Comparison of ENCODE assay signal across 20 cellular contexts in genomic region chr5:76626738-76627137, GRCh38. TPM values are rescaled to one million over a fixed set of nuclear protein-coding genes. Genes with fewer than 3 reads are reported as not detected.
DNase-seq lines count a peak whose midpoint lies in the region; ATAC-seq and TF ChIP-seq lines count a peak whose summit lies in the region.
"Had no signal": no experiment of that assay in that cellular context is flagged by ENCODE, and none has a peak within 500 bp of the region (broad histone marks: within the 10 kb centered on the region; RNA-seq: fewer than 3 reads in every experiment).

No MANE protein-coding gene starts in this region.

- H3K79me1 ChIP-seq in mesendoderm (ENCODE audit: low read length), result no peaks in the 10 kb centered on the region

- POLR2A ChIA-PET in T-cell (lab: Charles Lee), result interaction anchor here in 1 of 2 donors (0.6 kb wide), 1 partner anchor 43 kb away, joined by 4 read pairs; no protein-coding TSS in a partner anchor

- H3K4ac ChIP-seq in mesendoderm (ENCODE audit: low read depth, low read length), result no peak overlapping the region

- H2AFZ ChIP-seq in Karpas-422 (ENCODE audit: low read length) (no peak overlapping the region), hepatocyte (no peak overlapping the region)

- WGBS in mesendoderm (ENCODE audit: extremely low coverage, insufficient coverage, low lambda C conversion rate), result no CpG with 5 or more reads among the region's 6 CpGs
- WGBS in hepatocyte (ENCODE audit: low lambda C conversion rate, missing lambda C conversion rate), result 93% methylated on average over 6 of the region's 6 CpGs

- no peak overlapping the region for H3K4me3 Mint-ChIP-seq in T-helper 1 cell treated with Interleukin-12 subunit alpha and Interleukin-12 subunit beta and Interleukin-4 antibody, amounts not matched to agents 30 μg/mL and 1 μg/mL, for 36 hours
- H3K4me3 Mint-ChIP-seq in T-cell, result no peak overlapping the region
- H3K4me3 Mint-ChIP-seq: stimulated activated naive B cell treated with anti-CD40 and anti-IgM and Interleukin-4, amounts not matched to agents 10 μg/mL and 1 μg/mL and 100 μg/mL, for 72 hours; type B pancreatic cell had no signal

- H3K18ac ChIP-seq in mesendoderm (ENCODE audit: low read length), result no peak overlapping the region

- peaks cover 15% of the 10 kb centered on the region for H3K4me1 Mint-ChIP-seq in T-helper 1 cell treated with Interleukin-12 subunit alpha and Interleukin-12 subunit beta and Interleukin-4 antibody, amounts not matched to agents 30 μg/mL and 1 μg/mL, for 36 hours (ENCODE audit: low read depth)
- peaks cover 21 to 27% (median 21%) of the 10 kb centered on the region in 3 donors for H3K4me1 Mint-ChIP-seq in T-cell

- DNase-seq in T-helper 1 cell (no peak), T-cell (peak in 4 of 34 experiments; percentile 1 to 17 (median 5)), mesendoderm (no peak), RPMI8226 (no peak), Karpas-422 (no peak), hepatocyte (ENCODE audit: low spot score) (no peak)
- DNase-seq: 8988T; activated CD4-positive, alpha-beta T cell treated with anti-CD3 and anti-CD28 coated beads for 4 hours; DMS79; mammary epithelial cell; MM.1S; naive B cell; NCI-H2029 treated with DMSO at 0.1 percent for 48 hours; SHP77; stimulated activated naive B cell treated with anti-CD40 and anti-IgM and Interleukin-4, amounts not matched to agents 10 μg/mL and 1 μg/mL and 100 μg/mL, for 72 hours had no signal

- H3K9me2 ChIP-seq in Karpas-422 (replicated peaks; ENCODE audit: insufficient read depth, low read length) (no peaks in the 10 kb centered on the region), hepatocyte (replicated peaks; ENCODE audit: insufficient read depth) (no peaks in the 10 kb centered on the region)

- H2BK120ac ChIP-seq in mesendoderm (ENCODE audit: low read depth, low read length), result no peak overlapping the region

- no peaks in the 10 kb centered on the region for H3K27me3 Mint-ChIP-seq in T-helper 1 cell treated with Interleukin-12 subunit alpha and Interleukin-12 subunit beta and Interleukin-4 antibody, amounts not matched to agents 30 μg/mL and 1 μg/mL, for 36 hours (ENCODE audit: low read depth)
- no peaks in the 10 kb centered on the region for H3K27me3 Mint-ChIP-seq in T-cell

- no peak overlapping the region for H3K4me3 ChIP-seq in mesendoderm (ENCODE audit: low read length)
- H3K4me3 ChIP-seq in Karpas-422 (ENCODE audit: low read length), result no peak overlapping the region
- H3K4me3 ChIP-seq in hepatocyte, result no peak overlapping the region
- H3K4me3 ChIP-seq: BLaER1, esophagus muscularis mucosa had no signal

- 0 out of 2 replicates have a peak, but pooled peaks cover 3% of the 10 kb centered on the region for H4K20me1 ChIP-seq in Karpas-422 (ENCODE audit: insufficient read depth, low read depth, low read length)
- H4K20me1 ChIP-seq in hepatocyte (ENCODE audit: insufficient read depth, poor library complexity, severe bottlenecking), result no peaks in the 10 kb centered on the region
- H4K20me1 ChIP-seq: BLaER1 had no signal

- no peaks in the 10 kb centered on the region for H3K9me3 Mint-ChIP-seq in T-helper 1 cell treated with Interleukin-12 subunit alpha and Interleukin-12 subunit beta and Interleukin-4 antibody, amounts not matched to agents 30 μg/mL and 1 μg/mL, for 36 hours
- H3K9me3 Mint-ChIP-seq in T-cell, result no peaks in the 10 kb centered on the region
- H3K9me3 Mint-ChIP-seq: naive B cell, type B pancreatic cell had no signal

- no peak for TF ChIP-seq CTCF in hepatocyte (IDR thresholded peaks at IDR 0.05; ENCODE audit: poor library complexity)

- no peaks in the 10 kb centered on the region for H3K9me3 ChIP-seq in Karpas-422 (ENCODE audit: low read length)
- no peaks in the 10 kb centered on the region for H3K9me3 ChIP-seq in hepatocyte (ENCODE audit: low read depth)
- H3K9me3 ChIP-seq: BLaER1, esophagus muscularis mucosa had no signal

- H3K27ac Mint-ChIP-seq in T-helper 1 cell treated with Interleukin-12 subunit alpha and Interleukin-12 subunit beta and Interleukin-4 antibody, amounts not matched to agents 30 μg/mL and 1 μg/mL, for 36 hours, result peak overlapping the region; percentile 6
- H3K27ac Mint-ChIP-seq in T-cell, result peak overlapping the region; percentile 55 to 62
- H3K27ac Mint-ChIP-seq: stimulated activated naive B cell treated with anti-CD40 and anti-IgM and Interleukin-4, amounts not matched to agents 10 μg/mL and 1 μg/mL and 100 μg/mL, for 72 hours; type B pancreatic cell had no signal

- H3K79me2 ChIP-seq in mesendoderm (ENCODE audit: control insufficient read depth, insufficient read depth, low read length), result no peaks in the 10 kb centered on the region
- no peaks in the 10 kb centered on the region for H3K79me2 ChIP-seq in Karpas-422 (ENCODE audit: low read length)
- H3K79me2 ChIP-seq in hepatocyte, result no peaks in the 10 kb centered on the region

- H3K4me2 ChIP-seq in mesendoderm (ENCODE audit: low read length) (no peak overlapping the region), Karpas-422 (ENCODE audit: low read depth, low read length, poor library complexity, severe bottlenecking) (no peak overlapping the region), hepatocyte (no peak overlapping the region)
- H3K4me2 ChIP-seq: BLaER1 had no signal

- no peak overlapping the region for H4K8ac ChIP-seq in mesendoderm (ENCODE audit: low read depth, low read length)

- H3K27ac ChIP-seq in mesendoderm (ENCODE audit: low read depth, low read length) (no peak overlapping the region), Karpas-422 (ENCODE audit: low read length) (no peak overlapping the region), hepatocyte (no peak overlapping the region)
- H3K27ac ChIP-seq: BLaER1, esophagus muscularis mucosa had no signal

- no peak overlapping the region for H2BK5ac ChIP-seq in mesendoderm (ENCODE audit: low read length)

- H3K56ac ChIP-seq in mesendoderm (ENCODE audit: low read length), result no peak overlapping the region

- H3K4me1 ChIP-seq in mesendoderm (ENCODE audit: control insufficient read depth, low read depth, low read length) (peaks cover 3% of the 10 kb centered on the region), Karpas-422 (ENCODE audit: low read length) (peaks cover 7% of the 10 kb centered on the region), hepatocyte (ENCODE audit: insufficient read depth) (no peaks in the 10 kb centered on the region)

- H3K23ac ChIP-seq in mesendoderm (ENCODE audit: low read length), result no peak overlapping the region

- no peak overlapping the region for H4K5ac ChIP-seq in mesendoderm (ENCODE audit: low read length)

- H3K36me3 Mint-ChIP-seq in T-helper 1 cell treated with Interleukin-12 subunit alpha and Interleukin-12 subunit beta and Interleukin-4 antibody, amounts not matched to agents 30 μg/mL and 1 μg/mL, for 36 hours (ENCODE audit: low read depth), result peaks cover 36% of the 10 kb centered on the region
- H3K36me3 Mint-ChIP-seq in T-cell, result peaks cover 49% of the 10 kb centered on the region
- H3K36me3 Mint-ChIP-seq: naive B cell, type B pancreatic cell had no signal

- no peak overlapping the region for H2BK15ac ChIP-seq in mesendoderm (replicated peaks; ENCODE audit: low read depth)

- no peaks in the 10 kb centered on the region for H3K36me3 ChIP-seq in mesendoderm (ENCODE audit: control insufficient read depth, insufficient read depth, low read length)
- no peaks in the 10 kb centered on the region for H3K36me3 ChIP-seq in Karpas-422 (ENCODE audit: insufficient read depth, low read length)
- no peaks in the 10 kb centered on the region for H3K36me3 ChIP-seq in hepatocyte (replicated peaks; ENCODE audit: insufficient read depth, low read depth)
- H3K36me3 ChIP-seq: esophagus muscularis mucosa had no signal

- H3K9ac ChIP-seq in mesendoderm (ENCODE audit: low read length), result no peak overlapping the region
- H3K9ac ChIP-seq in Karpas-422 (ENCODE audit: low read length), result no peak overlapping the region
- H3K9ac ChIP-seq: BLaER1 had no signal

- peak overlapping the region; percentile 43 for H2AK5ac ChIP-seq in mesendoderm (ENCODE audit: low read length)

- ATAC-seq in GM21367 (IDR thresholded peaks at IDR 0.05; ENCODE audit: unreplicated experiment) (peak; percentile 58), T-cell (replicated peaks in 1 of 4) (peak in 2 of 4 experiments; percentile 41 to 46)

- H3K27me3 ChIP-seq in mesendoderm (ENCODE audit: insufficient read depth, low read length, poor library complexity) (no peaks in the 10 kb centered on the region), Karpas-422 (ENCODE audit: low read length) (no peaks in the 10 kb centered on the region; the same call in 1 of the 2 replicates), hepatocyte (no peaks in the 10 kb centered on the region)
- H3K27me3 ChIP-seq: BLaER1, esophagus muscularis mucosa had no signal

- CTCF ChIA-PET in T-cell (lab: Charles Lee), result no interaction called here

RNA-seq across cellular contexts. Expression of gene F2RL2, which starts 3.5 kb away (rescaled TPM):
- total RNA-seq in T-cell (under 1 TPM in 1 of 5 donors, not detected in 4; 0.09 TPM), hepatocyte (2.3 and 2.6 TPM in 2 replicates)
- polyA plus RNA-seq in mesendoderm (2013, experiment 1 of 2), result 1.1 TPM
- 1.1 TPM for polyA plus RNA-seq in mesendoderm (2013, experiment 2 of 2)
- not detected in 2 replicates for total RNA-seq in Karpas-422 (2014; rRNA removed; shearing (Covaris generic); ENCODE audit: low replicate concordance)
- 1.5 and 1.9 TPM in 2 replicates for polyA plus RNA-seq in hepatocyte
